In genomic region chr6:15594512-15595241, GRCh38 we compare ENCODE assay signal across 20 cellular contexts.
DNase-seq lines count a peak whose midpoint lies in the region; ATAC-seq, FAIRE-seq and TF ChIP-seq lines count a peak whose summit lies in the region.
"Had no signal": no experiment of that assay in that cellular context is flagged by ENCODE, and none has a peak within 500 bp of the region (broad histone marks: within the 10 kb centered on the region; RNA-seq: fewer than 3 reads in every experiment).

No MANE protein-coding gene starts in this region.

- no peak overlapping the region for H3K4me3 ChIP-seq in heart left ventricle
- H3K4me3 ChIP-seq in lower lobe of right lung, result no peak overlapping the region
- no peak overlapping the region for H3K4me3 ChIP-seq in thoracic aorta
- H3K4me3 ChIP-seq in pancreas, result no peak overlapping the region
- H3K4me3 ChIP-seq: GM12878 had no signal

- FAIRE-seq in pancreas (lab: Jason Lieb, UNC), result no peak
- FAIRE-seq: GM12878, RCC 7860 had no signal

- no peaks in the 10 kb centered on the region for H3K9me3 ChIP-seq in heart left ventricle
- H3K9me3 ChIP-seq in lower lobe of right lung, result no peaks in the 10 kb centered on the region
- no peaks in the 10 kb centered on the region for H3K9me3 ChIP-seq in thoracic aorta
- no peaks in the 10 kb centered on the region for H3K9me3 ChIP-seq in pancreas

- H3K27ac ChIP-seq in heart left ventricle (peak overlapping the region in 9 of 12 donors; percentile 64 to 86 (median 73)), lower lobe of right lung (peak overlapping the region; percentile 2), thoracic aorta (peak overlapping the region; percentile 61 to 79), foreskin keratinocyte (no peak overlapping the region), pancreas (no peak overlapping the region)

- CTCF ChIA-PET in activated naive CD4-positive, alpha-beta T cell treated with anti-CD3 and anti-CD28 coated beads for 36 hours (lab: Charles Lee), result interaction anchor here (0.7 kb wide), 1 partner anchor 1721 kb away, joined by 3 read pairs; no protein-coding TSS in a partner anchor

- H3K4me1 ChIP-seq in heart left ventricle, result peaks cover 0 to 45% (median 20%) of the 10 kb centered on the region in 12 donors
- H3K4me1 ChIP-seq in lower lobe of right lung, result peaks cover 35% of the 10 kb centered on the region
- H3K4me1 ChIP-seq in thoracic aorta (ENCODE audit: control insufficient read depth in 1 of 2, low read depth in 2 of 2), result peaks cover 14 to 28% of the 10 kb centered on the region in 2 donors
- H3K4me1 ChIP-seq in foreskin keratinocyte, result no peaks in the 10 kb centered on the region
- no peaks in the 10 kb centered on the region for H3K4me1 ChIP-seq in pancreas

- no peak for DNase-seq in heart left ventricle
- no peak for DNase-seq in Right ventricle myocardium inferior (ENCODE audit: missing footprints)
- no peak for DNase-seq in lower lobe of right lung
- DNase-seq in thoracic aorta (ENCODE audit: low spot score), result no peak
- DNase-seq in activated naive CD4-positive, alpha-beta T cell treated with anti-CD3 and anti-CD28 coated beads for 36 hours, result no peak
- DNase-seq in foreskin keratinocyte, result no peak
- no peak for DNase-seq in pancreas
- DNase-seq: CD4-positive, CD25-positive, alpha-beta regulatory T cell; COR-L47; DND-41; H7; HFFc6; NCI-H1417; NCI-H1694 treated with DMSO at 0.1 percent for 48 hours; NCI-H2081 treated with DMSO at 0.1 percent for 48 hours; NCI-H526; OCI-M1 had no signal

- ATAC-seq in heart left ventricle (peak in 3 of 4 donors; percentile 22 to 42 (median 37)), Right ventricle myocardium inferior (no peak), lower lobe of right lung (peak in 1 of 2 donors; percentile 12), thoracic aorta (ENCODE audit: insufficient number of reproducible peaks, low FRiP score, low read depth) (peak; percentile 22), foreskin keratinocyte (no peak), pancreas (no peak)
- ATAC-seq: GM12878 had no signal

- no peaks in the 10 kb centered on the region for H3K9me3 Mint-ChIP-seq in dendritic cell treated with granulocyte-macrophage colony-stimulating factor and Interleukin-4, amounts not matched to agents 40 ng/mL and 50 ng/mL, for 4 days
- H3K9me3 Mint-ChIP-seq in activated naive CD4-positive, alpha-beta T cell treated with anti-CD3 and anti-CD28 coated beads for 36 hours, result no peaks in the 10 kb centered on the region
- H3K9me3 Mint-ChIP-seq: HFFc6 had no signal

- H3K4me1 Mint-ChIP-seq in dendritic cell treated with granulocyte-macrophage colony-stimulating factor and Interleukin-4, amounts not matched to agents 40 ng/mL and 50 ng/mL, for 4 days (ENCODE audit: low read depth), result peaks cover 31% of the 10 kb centered on the region
- peaks cover 40% of the 10 kb centered on the region for H3K4me1 Mint-ChIP-seq in activated naive CD4-positive, alpha-beta T cell treated with anti-CD3 and anti-CD28 coated beads for 36 hours (ENCODE audit: low read depth)

- WGBS in heart left ventricle, 4 donors, result 83 to 90% (median 87%) methylated on average over 7 of the region's 7 CpGs
- 81 to 86% methylated on average over 7 of the region's 7 CpGs for WGBS in pancreas, 2 donors

- H3K27me3 Mint-ChIP-seq in dendritic cell treated with granulocyte-macrophage colony-stimulating factor and Interleukin-4, amounts not matched to agents 40 ng/mL and 50 ng/mL, for 4 days, result no peaks in the 10 kb centered on the region
- H3K27me3 Mint-ChIP-seq in activated naive CD4-positive, alpha-beta T cell treated with anti-CD3 and anti-CD28 coated beads for 36 hours (ENCODE audit: low read depth), result no peaks in the 10 kb centered on the region
- H3K27me3 Mint-ChIP-seq: CD4-positive, CD25-positive, alpha-beta regulatory T cell had no signal

- H3K36me3 ChIP-seq in heart left ventricle, result no peaks in the 10 kb centered on the region
- H3K36me3 ChIP-seq in lower lobe of right lung, result no peaks in the 10 kb centered on the region
- no peaks in the 10 kb centered on the region for H3K36me3 ChIP-seq in thoracic aorta
- H3K36me3 ChIP-seq in pancreas, result no peaks in the 10 kb centered on the region

- H3K36me3 Mint-ChIP-seq in dendritic cell treated with granulocyte-macrophage colony-stimulating factor and Interleukin-4, amounts not matched to agents 40 ng/mL and 50 ng/mL, for 4 days (ENCODE audit: low read depth), result peaks cover 6% of the 10 kb centered on the region
- peaks cover 1% of the 10 kb centered on the region for H3K36me3 Mint-ChIP-seq in activated naive CD4-positive, alpha-beta T cell treated with anti-CD3 and anti-CD28 coated beads for 36 hours (ENCODE audit: low read depth)

- no peak for TF ChIP-seq POLR2A in heart left ventricle (IDR thresholded peaks at IDR 0.05)

- intact Hi-C loops in heart left ventricle (cut with DNase I), result no loop called here
- intact Hi-C loops in Right ventricle myocardium inferior (cut with DNase I), result loop anchor here (1.0 kb wide), 1 partner anchor 82 kb away; no protein-coding TSS in a partner anchor
- intact Hi-C loops in dendritic cell treated with granulocyte-macrophage colony-stimulating factor and Interleukin-4, amounts not matched to agents 40 ng/mL and 50 ng/mL, for 4 days (cut with micrococcal nuclease), result no loop called here
- intact Hi-C loops in lower lobe of right lung (cut with DNase I), result no loop called here
- intact Hi-C loops in activated naive CD4-positive, alpha-beta T cell treated with anti-CD3 and anti-CD28 coated beads for 36 hours (cut with micrococcal nuclease), result no loop called here
- intact Hi-C loops in pancreas (cut with DNase I), result no loop called here

- no peak overlapping the region for H3K4me3 Mint-ChIP-seq in dendritic cell treated with granulocyte-macrophage colony-stimulating factor and Interleukin-4, amounts not matched to agents 40 ng/mL and 50 ng/mL, for 4 days
- H3K4me3 Mint-ChIP-seq in activated naive CD4-positive, alpha-beta T cell treated with anti-CD3 and anti-CD28 coated beads for 36 hours, result no peak overlapping the region
- H3K4me3 Mint-ChIP-seq: HFFc6 had no signal

- H3K27ac Mint-ChIP-seq in dendritic cell treated with granulocyte-macrophage colony-stimulating factor and Interleukin-4, amounts not matched to agents 40 ng/mL and 50 ng/mL, for 4 days, result peak overlapping the region; percentile 3
- no peak overlapping the region for H3K27ac Mint-ChIP-seq in activated naive CD4-positive, alpha-beta T cell treated with anti-CD3 and anti-CD28 coated beads for 36 hours
- H3K27ac Mint-ChIP-seq: CD4-positive, CD25-positive, alpha-beta regulatory T cell; HFFc6 had no signal

- no peak for TF ChIP-seq CTCF in heart left ventricle (IDR thresholded peaks at IDR 0.05)
- TF ChIP-seq CTCF in lower lobe of right lung (IDR thresholded peaks at IDR 0.05), result no peak
- TF ChIP-seq CTCF in thoracic aorta (IDR thresholded peaks at IDR 0.05), result no peak
- no peak for TF ChIP-seq CTCF in foreskin keratinocyte (conservative IDR thresholded peaks at IDR 0.05)
- TF ChIP-seq CTCF in pancreas (IDR thresholded peaks at IDR 0.05), result no peak

- no peaks in the 10 kb centered on the region for H3K27me3 ChIP-seq in heart left ventricle
- H3K27me3 ChIP-seq in lower lobe of right lung (ENCODE audit: low read depth), result no peaks in the 10 kb centered on the region
- no peaks in the 10 kb centered on the region for H3K27me3 ChIP-seq in thoracic aorta (replicated peaks; ENCODE audit: insufficient read depth)
- H3K27me3 ChIP-seq in foreskin keratinocyte, result no peaks in the 10 kb centered on the region
- no peaks in the 10 kb centered on the region for H3K27me3 ChIP-seq in pancreas

Comparison
In these comparisons a context has a peak if more than half of its experiments do, and no peak if none do; other contexts are left out.
1. ATAC-seq: peak in heart left ventricle (3 of 4) and thoracic aorta (single experiment); none in Right ventricle myocardium inferior (single experiment), foreskin keratinocyte (single experiment) and pancreas (0 of 4).
2. H3K27ac ChIP-seq: peak in heart left ventricle (9 of 12), lower lobe of right lung (single experiment) and thoracic aorta (2 of 2); none in foreskin keratinocyte (single experiment) and pancreas (0 of 4).